1 cellular context compared by ENCODE assay signal in genomic region chr2:13745324-13745723, GRCh38.
TF ChIP-seq lines count a peak whose summit lies in the region.

No MANE protein-coding gene starts in this region.

TF ChIP-seq in GM23338, 12 proteins besides CTCF, POLR2A, EP300 and RAD21 (continued from another document):
- no peak for TF ChIP-seq ZNF462 (CRISPR knock-in tag; IDR thresholded peaks at IDR 0.05)
- TF ChIP-seq NANOG (IDR thresholded peaks at IDR 0.05; ENCODE audit: borderline replicate concordance): no peak
- no peak for TF ChIP-seq CREB1 (CRISPR knock-in tag; IDR thresholded peaks at IDR 0.05; ENCODE audit: low read depth)
- TF ChIP-seq ZNF331 (CRISPR knock-in tag; IDR thresholded peaks at IDR 0.05; ENCODE audit: low read depth): no peak
- TF ChIP-seq ETS1 (IDR thresholded peaks at IDR 0.05): no peak
- no peak for TF ChIP-seq EZH2 (IDR thresholded peaks at IDR 0.05; ENCODE audit: low read depth, unreplicated experiment)
- no peak for TF ChIP-seq EZH2phosphoT487 (IDR thresholded peaks at IDR 0.05; ENCODE audit: unreplicated experiment)
- no peak for TF ChIP-seq STAT1 (IDR thresholded peaks at IDR 0.05; ENCODE audit: unreplicated experiment)
TF ChIP-seq in GM23338: peak in this region for 0.
